In genomic region chr5:43042176-43042625, GRCh38 we compare ENCODE assay signal across 8 cellular contexts. TPM values are rescaled to one million over a fixed set of nuclear protein-coding genes. Genes with fewer than 3 reads are reported as not detected.
DNase-seq lines count a peak whose midpoint lies in the region; FAIRE-seq and TF ChIP-seq lines count a peak whose summit lies in the region.

No MANE protein-coding gene starts in this region.

- H3K4me3 ChIP-seq in HFF-Myc (replicated peaks; ENCODE audit: low read depth, low read length): peak overlapping the region; percentile 62
- peak overlapping the region; percentile 60 for H3K4me3 ChIP-seq in astrocyte of the cerebellum (ENCODE audit: low read depth, low read length)
- H3K4me3 ChIP-seq in iPS-18a (ENCODE audit: low read length): peak overlapping the region; percentile 62
- H3K4me3 ChIP-seq in spleen: peak overlapping the region; percentile 42 to 85 (median 54)

- TF ChIP-seq POLR2A in GM10847 (IDR thresholded peaks at IDR 0.05; ENCODE audit: extremely low read depth, insufficient read length): peak; percentile 39
- TF ChIP-seq POLR2A in spleen (IDR thresholded peaks at IDR 0.05): peak in 1 of 3 donors; percentile 17

- H3K36me3 ChIP-seq in iPS-18a (ENCODE audit: control insufficient read depth, low read depth, low read length) (no peaks in the 10 kb centered on the region), spleen (peaks cover 0 to 14% (median 0%) of the 10 kb centered on the region in 6 donors)

- H3K27me3 ChIP-seq in iPS-18a (ENCODE audit: control insufficient read depth, insufficient read depth, low read length) (peaks cover 95% of the 10 kb centered on the region), spleen (replicated peaks in 1 of 7) (no peaks in the 10 kb centered on the region)

- H3K4me1 ChIP-seq in iPS-18a (ENCODE audit: control insufficient read depth, low read depth, low read length): peaks cover 30% of the 10 kb centered on the region
- peaks cover 0 to 69% (median 37%) of the 10 kb centered on the region in 6 donors for H3K4me1 ChIP-seq in spleen

- intact Hi-C loops in spleen (cut with DNase I; ENCODE audit: low total_unique reads): loop anchor here (2.0 to 10.0 kb wide), 2 partner anchors 47 to 127 kb away; no protein-coding TSS in a partner anchor

- DNase-seq in HFF-Myc (ENCODE audit: extremely low read depth, low read depth) (no peak), NCI-H1048 (lab: John Stamatoyannopoulos, UW) (peak; percentile 34), T-helper 2 cell (peak; percentile 55 to 96 (median 76)), astrocyte of the cerebellum (ENCODE audit: low read depth) (no peak), spleen (peak; percentile 96), RCC 7860 (ENCODE audit: low spot score) (no peak)

- TF ChIP-seq CTCF in HFF-Myc (IDR thresholded peaks at IDR 0.05; ENCODE audit: low read depth, low read length, missing control alignments) (no peak), astrocyte of the cerebellum (IDR thresholded peaks at IDR 0.05; ENCODE audit: low read depth, low read length, missing control alignments) (no peak), spleen (IDR thresholded peaks at IDR 0.05 in 8 of 11, conservative IDR thresholded peaks at IDR 0.05 in 3 of 11) (peak in 4 of 11 experiments; percentile 13 to 22 (median 18))

- peak overlapping the region; percentile 46 for H3K9ac ChIP-seq in iPS-18a (ENCODE audit: low read length)

- H3K9me3 ChIP-seq in iPS-18a (ENCODE audit: control insufficient read depth, low read depth, low read length): no peaks in the 10 kb centered on the region
- no peaks in the 10 kb centered on the region for H3K9me3 ChIP-seq in spleen

- in situ Hi-C loops in astrocyte of the cerebellum (cut with HindIII; ENCODE audit: low sequenced_read_pairs): no loop called here

- FAIRE-seq in RCC 7860 (lab: Jason Lieb, UNC): no peak

- H3K27ac ChIP-seq in iPS-18a (ENCODE audit: low read length) (no peak overlapping the region), spleen (peak overlapping the region; percentile 96 to 99 (median 98))

- 0 to 2% (median 0%) methylated on average over 37 to 44 of the region's 44 CpGs for WGBS in spleen, 5 donors

RNA-seq across cellular contexts. Expression of gene ANXA2R, which starts 2.1 kb away (rescaled TPM):
- total RNA-seq in spleen: 10 to 100 TPM; 10.0 to 27.2 (median 16.4) TPM
- 10 to 100 TPM; 28.9 to 44.5 (median 36.5) TPM for polyA plus RNA-seq in spleen

Comparison
In these comparisons a context has a peak if more than half of its experiments do, and no peak if none do; other contexts are left out.
1. DNase-seq: peak in NCI-H1048 (single experiment), T-helper 2 cell (5 of 5) and spleen (single experiment); none in HFF-Myc (single experiment), astrocyte of the cerebellum (single experiment) and RCC 7860 (single experiment).
2. Peak in every context shown above with its lines, with median percentiles within 50 percentile points of each other: H3K4me3 ChIP-seq.